Comparison of ENCODE assay signal across 1 cellular context in genomic region chr9:133803028-133803585, GRCh38.
TF ChIP-seq lines count a peak whose summit lies in the region.

No MANE protein-coding gene starts in this region.

TF ChIP-seq in SK-N-SH treated with all-trans-retinoic acid at 6 μM for 48 hours, 23 proteins besides CTCF, POLR2A, EP300 and RAD21 (continued from another document):
- TF ChIP-seq, protein P1, sequence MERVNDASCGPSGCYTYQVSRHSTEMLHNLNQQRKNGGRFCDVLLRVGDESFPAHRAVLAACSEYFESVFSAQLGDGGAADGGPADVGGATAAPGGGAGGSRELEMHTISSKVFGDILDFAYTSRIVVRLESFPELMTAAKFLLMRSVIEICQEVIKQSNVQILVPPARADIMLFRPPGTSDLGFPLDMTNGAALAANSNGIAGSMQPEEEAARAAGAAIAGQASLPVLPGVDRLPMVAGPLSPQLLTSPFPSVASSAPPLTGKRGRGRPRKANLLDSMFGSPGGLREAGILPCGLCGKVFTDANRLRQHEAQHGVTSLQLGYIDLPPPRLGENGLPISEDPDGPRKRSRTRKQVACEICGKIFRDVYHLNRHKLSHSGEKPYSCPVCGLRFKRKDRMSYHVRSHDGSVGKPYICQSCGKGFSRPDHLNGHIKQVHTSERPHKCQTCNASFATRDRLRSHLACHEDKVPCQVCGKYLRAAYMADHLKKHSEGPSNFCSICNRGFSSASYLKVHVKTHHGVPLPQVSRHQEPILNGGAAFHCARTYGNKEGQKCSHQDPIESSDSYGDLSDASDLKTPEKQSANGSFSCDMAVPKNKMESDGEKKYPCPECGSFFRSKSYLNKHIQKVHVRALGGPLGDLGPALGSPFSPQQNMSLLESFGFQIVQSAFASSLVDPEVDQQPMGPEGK (CRISPR knock-in tag; IDR thresholded peaks at IDR 0.05; ENCODE audit: borderline replicate concordance), result no peak
- TF ChIP-seq CSRNP3 (CRISPR knock-in tag; IDR thresholded peaks at IDR 0.05) (no peak), ZNF70 (CRISPR knock-in tag; IDR thresholded peaks at IDR 0.05) (no peak), POU6F1 (CRISPR knock-in tag; IDR thresholded peaks at IDR 0.05; ENCODE audit: borderline replicate concordance, low read depth) (no peak), PPARA (CRISPR knock-in tag; IDR thresholded peaks at IDR 0.05; ENCODE audit: borderline replicate concordance) (no peak), BACH2 (CRISPR knock-in tag; IDR thresholded peaks at IDR 0.05; ENCODE audit: borderline replicate concordance) (no peak), ZFP3 (CRISPR knock-in tag; IDR thresholded peaks at IDR 0.05) (no peak), TOX (CRISPR knock-in tag; IDR thresholded peaks at IDR 0.05; ENCODE audit: borderline replicate concordance) (no peak), ARNTL (CRISPR knock-in tag; IDR thresholded peaks at IDR 0.05; ENCODE audit: borderline replicate concordance, low read depth) (no peak)
- TF ChIP-seq, protein P2, sequence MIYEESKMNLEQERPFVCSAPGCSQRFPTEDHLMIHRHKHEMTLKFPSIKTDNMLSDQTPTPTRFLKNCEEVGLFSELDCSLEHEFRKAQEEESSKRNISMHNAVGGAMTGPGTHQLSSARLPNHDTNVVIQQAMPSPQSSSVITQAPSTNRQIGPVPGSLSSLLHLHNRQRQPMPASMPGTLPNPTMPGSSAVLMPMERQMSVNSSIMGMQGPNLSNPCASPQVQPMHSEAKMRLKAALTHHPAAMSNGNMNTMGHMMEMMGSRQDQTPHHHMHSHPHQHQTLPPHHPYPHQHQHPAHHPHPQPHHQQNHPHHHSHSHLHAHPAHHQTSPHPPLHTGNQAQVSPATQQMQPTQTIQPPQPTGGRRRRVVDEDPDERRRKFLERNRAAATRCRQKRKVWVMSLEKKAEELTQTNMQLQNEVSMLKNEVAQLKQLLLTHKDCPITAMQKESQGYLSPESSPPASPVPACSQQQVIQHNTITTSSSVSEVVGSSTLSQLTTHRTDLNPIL (CRISPR knock-in tag; IDR thresholded peaks at IDR 0.05; ENCODE audit: low read depth), result no peak
- TF ChIP-seq, protein P3, sequence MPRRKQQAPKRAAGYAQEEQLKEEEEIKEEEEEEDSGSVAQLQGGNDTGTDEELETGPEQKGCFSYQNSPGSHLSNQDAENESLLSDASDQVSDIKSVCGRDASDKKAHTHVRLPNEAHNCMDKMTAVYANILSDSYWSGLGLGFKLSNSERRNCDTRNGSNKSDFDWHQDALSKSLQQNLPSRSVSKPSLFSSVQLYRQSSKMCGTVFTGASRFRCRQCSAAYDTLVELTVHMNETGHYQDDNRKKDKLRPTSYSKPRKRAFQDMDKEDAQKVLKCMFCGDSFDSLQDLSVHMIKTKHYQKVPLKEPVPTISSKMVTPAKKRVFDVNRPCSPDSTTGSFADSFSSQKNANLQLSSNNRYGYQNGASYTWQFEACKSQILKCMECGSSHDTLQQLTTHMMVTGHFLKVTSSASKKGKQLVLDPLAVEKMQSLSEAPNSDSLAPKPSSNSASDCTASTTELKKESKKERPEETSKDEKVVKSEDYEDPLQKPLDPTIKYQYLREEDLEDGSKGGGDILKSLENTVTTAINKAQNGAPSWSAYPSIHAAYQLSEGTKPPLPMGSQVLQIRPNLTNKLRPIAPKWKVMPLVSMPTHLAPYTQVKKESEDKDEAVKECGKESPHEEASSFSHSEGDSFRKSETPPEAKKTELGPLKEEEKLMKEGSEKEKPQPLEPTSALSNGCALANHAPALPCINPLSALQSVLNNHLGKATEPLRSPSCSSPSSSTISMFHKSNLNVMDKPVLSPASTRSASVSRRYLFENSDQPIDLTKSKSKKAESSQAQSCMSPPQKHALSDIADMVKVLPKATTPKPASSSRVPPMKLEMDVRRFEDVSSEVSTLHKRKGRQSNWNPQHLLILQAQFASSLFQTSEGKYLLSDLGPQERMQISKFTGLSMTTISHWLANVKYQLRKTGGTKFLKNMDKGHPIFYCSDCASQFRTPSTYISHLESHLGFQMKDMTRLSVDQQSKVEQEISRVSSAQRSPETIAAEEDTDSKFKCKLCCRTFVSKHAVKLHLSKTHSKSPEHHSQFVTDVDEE (CRISPR knock-in tag; IDR thresholded peaks at IDR 0.05), result no peak
